28 cellular contexts compared by ENCODE assay signal in genomic region chr1:170864238-170864637, GRCh38.
A peak's percentile ranks its signal among the peaks of the same experiment; 100 is the strongest.
DNase-seq lines count a peak whose midpoint lies in the region; ATAC-seq, FAIRE-seq and TF ChIP-seq lines count a peak whose summit lies in the region.
"Had no signal": no experiment of that assay in that cellular context is flagged by ENCODE, and none has a peak within 500 bp of the region (broad histone marks: within the 10 kb centered on the region; RNA-seq: fewer than 3 reads in every experiment).

No MANE protein-coding gene starts in this region.

- 72 to 89% (median 80%) methylated on average over 3 of the region's 3 CpGs for WGBS in small intestine, 3 donors

- peaks cover 25% of the 10 kb centered on the region for H3K4me1 Mint-ChIP-seq in osteocyte (ENCODE audit: unreplicated experiment)
- H3K4me1 Mint-ChIP-seq: activated CD4-positive, alpha-beta T cell treated with anti-CD3 and anti-CD28 coated beads, Interleukin-2, amount 10 ng/mL, durations not matched to agents 7 days and 5 days; activated naive CD8-positive, alpha-beta T cell treated with anti-CD3 and anti-CD28 coated beads, Interleukin-2, amount 10 ng/mL, durations not matched to agents 7 days and 5 days; activated T-helper 17 cell treated with anti-CD3 and anti-CD28 coated beads, Interleukin-2, amount 50 U/mL, for 72 hours had no signal

- H3K9me3 ChIP-seq in right atrium auricular region (no peaks in the 10 kb centered on the region), small intestine (ENCODE audit: control insufficient read depth, low read depth) (no peaks in the 10 kb centered on the region)
- H3K9me3 ChIP-seq: BE2C, HAP-1, sigmoid colon, SJCRH30, upper lobe of right lung had no signal

- H3K4me1 ChIP-seq in right atrium auricular region = peaks cover 0 to 19% of the 10 kb centered on the region in 2 donors
- no peaks in the 10 kb centered on the region for H3K4me1 ChIP-seq in small intestine (ENCODE audit: control insufficient read depth in 2 of 2, insufficient read depth in 1 of 2, low read depth in 1 of 2, low read length in 1 of 2)
- H3K4me1 ChIP-seq: BE2C, HAP-1, parathyroid adenoma, sigmoid colon, SJCRH30 had no signal

- DNase-seq in Right ventricle myocardium inferior (ENCODE audit: missing footprints) (no peak), right atrium auricular region (ENCODE audit: low spot score) (no peak), fibroblast of villous mesenchyme (ENCODE audit: low read depth) (peak; percentile 4), osteocyte (ENCODE audit: extremely low spot score, unreplicated experiment) (no peak), glomerular visceral epithelial cell (ENCODE audit: extremely low spot score) (no peak), small intestine (no peak), HTR-8/SVneo (ENCODE audit: insufficient read length, low spot score) (no peak)
- DNase-seq: activated CD4-positive, alpha-beta T cell treated with anti-CD3 and anti-CD28 coated beads, Interleukin-2, amount 10 ng/mL, durations not matched to agents 7 days and 5 days; activated naive CD8-positive, alpha-beta T cell treated with anti-CD3 and anti-CD28 coated beads, Interleukin-2, amount 10 ng/mL, durations not matched to agents 7 days and 5 days; BE2C; caudate nucleus; DMS79 treated with DMSO at 0.1 percent for 48 hours; effector CD4-positive, alpha-beta T cell; kidney glomerular epithelial cell; naive thymus-derived CD8-positive, alpha-beta T cell; NCI-H1048; NCI-H345; PC-3; sigmoid colon; SJCRH30; stimulated activated CD4-positive, alpha-beta T cell treated with anti-CD3 and anti-CD28 coated beads, Interleukin-2, amount 100 ng/mL, for 48 hours; T-helper 17 cell; upper lobe of right lung had no signal

- no peaks in the 10 kb centered on the region for H3K36me3 ChIP-seq in right atrium auricular region
- H3K36me3 ChIP-seq in small intestine (ENCODE audit: control insufficient read depth in 2 of 2, insufficient read depth in 2 of 2, low read length in 2 of 2) = no peaks in the 10 kb centered on the region
- H3K36me3 ChIP-seq: BE2C, HAP-1, sigmoid colon, SJCRH30, upper lobe of right lung had no signal

- H3K4me3 Mint-ChIP-seq in osteocyte (ENCODE audit: unreplicated experiment) = no peak overlapping the region
- H3K4me3 Mint-ChIP-seq: activated CD4-positive, alpha-beta T cell treated with anti-CD3 and anti-CD28 coated beads, Interleukin-2, amount 10 ng/mL, durations not matched to agents 7 days and 5 days; activated naive CD8-positive, alpha-beta T cell treated with anti-CD3 and anti-CD28 coated beads, Interleukin-2, amount 10 ng/mL, durations not matched to agents 7 days and 5 days; activated T-helper 17 cell treated with anti-CD3 and anti-CD28 coated beads, Interleukin-2, amount 50 U/mL, for 72 hours; naive thymus-derived CD8-positive, alpha-beta T cell; stimulated activated naive CD8-positive, alpha-beta T cell treated with anti-CD3 and anti-CD28 coated beads, Interleukin-15, Interleukin-2, amounts not matched to agents 100 ng/mL and 50 ng/mL, for 24 hours; T-helper 17 cell had no signal

- TF ChIP-seq CTCF in right atrium auricular region (IDR thresholded peaks at IDR 0.05) = no peak
- no peak for TF ChIP-seq CTCF in fibroblast of villous mesenchyme (IDR thresholded peaks at IDR 0.05; ENCODE audit: insufficient read depth, low read depth, low read length)
- TF ChIP-seq CTCF in osteocyte (IDR thresholded peaks at IDR 0.05) = no peak

- no peaks in the 10 kb centered on the region for H3K9me3 Mint-ChIP-seq in osteocyte (ENCODE audit: unreplicated experiment)
- H3K9me3 Mint-ChIP-seq: activated CD4-positive, alpha-beta T cell treated with anti-CD3 and anti-CD28 coated beads, Interleukin-2, amount 10 ng/mL, durations not matched to agents 7 days and 5 days; activated naive CD8-positive, alpha-beta T cell treated with anti-CD3 and anti-CD28 coated beads, Interleukin-2, amount 10 ng/mL, durations not matched to agents 7 days and 5 days; activated T-helper 17 cell treated with anti-CD3 and anti-CD28 coated beads, Interleukin-2, amount 50 U/mL, for 72 hours; naive thymus-derived CD8-positive, alpha-beta T cell; stimulated activated naive CD8-positive, alpha-beta T cell treated with anti-CD3 and anti-CD28 coated beads, Interleukin-15, Interleukin-2, amounts not matched to agents 100 ng/mL and 50 ng/mL, for 24 hours had no signal

- no peaks in the 10 kb centered on the region for H3K27me3 ChIP-seq in right atrium auricular region
- peaks cover 0 to 2% of the 10 kb centered on the region in 2 donors for H3K27me3 ChIP-seq in small intestine (ENCODE audit: control insufficient read depth in 2 of 2, insufficient read depth in 2 of 2, low read length in 2 of 2)
- H3K27me3 ChIP-seq: BE2C, sigmoid colon, SJCRH30, upper lobe of right lung had no signal

- peak overlapping the region; percentile 77 for H3K27ac Mint-ChIP-seq in osteocyte (ENCODE audit: unreplicated experiment)
- H3K27ac Mint-ChIP-seq: activated CD4-positive, alpha-beta T cell treated with anti-CD3 and anti-CD28 coated beads, Interleukin-2, amount 10 ng/mL, durations not matched to agents 7 days and 5 days; activated naive CD8-positive, alpha-beta T cell treated with anti-CD3 and anti-CD28 coated beads, Interleukin-2, amount 10 ng/mL, durations not matched to agents 7 days and 5 days; activated T-helper 17 cell treated with anti-CD3 and anti-CD28 coated beads, Interleukin-2, amount 50 U/mL, for 72 hours; naive thymus-derived CD8-positive, alpha-beta T cell; stimulated activated naive CD8-positive, alpha-beta T cell treated with anti-CD3 and anti-CD28 coated beads, Interleukin-15, Interleukin-2, amounts not matched to agents 100 ng/mL and 50 ng/mL, for 24 hours; T-helper 17 cell had no signal

- no peaks in the 10 kb centered on the region for H3K27me3 Mint-ChIP-seq in osteocyte (ENCODE audit: unreplicated experiment)
- H3K27me3 Mint-ChIP-seq: activated CD4-positive, alpha-beta T cell treated with anti-CD3 and anti-CD28 coated beads, Interleukin-2, amount 10 ng/mL, durations not matched to agents 7 days and 5 days; activated naive CD8-positive, alpha-beta T cell treated with anti-CD3 and anti-CD28 coated beads, Interleukin-2, amount 10 ng/mL, durations not matched to agents 7 days and 5 days had no signal

- H3K4me3 ChIP-seq in right atrium auricular region = no peak overlapping the region
- no peak overlapping the region for H3K4me3 ChIP-seq in fibroblast of villous mesenchyme (ENCODE audit: low read depth, low read length)
- H3K4me3 ChIP-seq in small intestine (ENCODE audit: low read depth in 1 of 2, low read length in 2 of 2) = no peak overlapping the region
- H3K4me3 ChIP-seq: HAP-1, sigmoid colon, SJCRH30, upper lobe of right lung had no signal

- H3K36me3 Mint-ChIP-seq in osteocyte (ENCODE audit: unreplicated experiment) = no peaks in the 10 kb centered on the region
- H3K36me3 Mint-ChIP-seq: activated naive CD8-positive, alpha-beta T cell treated with anti-CD3 and anti-CD28 coated beads, Interleukin-2, amount 10 ng/mL, durations not matched to agents 7 days and 5 days; naive thymus-derived CD8-positive, alpha-beta T cell had no signal

- ATAC-seq in Right ventricle myocardium inferior (peak; percentile 88), HG03280 (IDR thresholded peaks at IDR 0.05; ENCODE audit: unreplicated experiment) (no peak)
- ATAC-seq: activated T-helper 17 cell treated with anti-CD3 and anti-CD28 coated beads, Interleukin-2, amount 50 U/mL, for 72 hours; naive thymus-derived CD8-positive, alpha-beta T cell; PC-3; T-helper 17 cell; upper lobe of right lung had no signal

- peak overlapping the region in 1 of 2 donors; percentile 43 for H3K27ac ChIP-seq in right atrium auricular region
- H3K27ac ChIP-seq in small intestine (ENCODE audit: low read depth in 1 of 2, low read length in 1 of 2) = no peak overlapping the region
- H3K27ac ChIP-seq: parathyroid adenoma, SJCRH30, upper lobe of right lung had no signal

- intact Hi-C loops in Right ventricle myocardium inferior (cut with DNase I) = no loop called here

- FAIRE-seq in small intestine (lab: Jason Lieb, UNC) (no peak), HTR-8/SVneo (lab: Jason Lieb, UNC) (no peak)
